In genomic region chr1:160342953-160343869, GRCh38 we compare ENCODE assay signal across 8 cellular contexts. TPM values are rescaled to one million over a fixed set of nuclear protein-coding genes. Genes with fewer than 3 reads are reported as not detected.
DNase-seq lines count a peak whose midpoint lies in the region; ATAC-seq and TF ChIP-seq lines count a peak whose summit lies in the region.

Gene COPA, minus strand, starts transcription at chr1:160343250. Its CDS starts 80 bp downstream, at chr1:160343170.
Gene NCSTN, plus strand, starts transcription at chr1:160343383. Its CDS starts 14 bp downstream, at chr1:160343397.

- H3K4me2 ChIP-seq in PC-9, result peak within 1 kb of the TSS; percentile 90

- H3K9me2 ChIP-seq in PC-9 (ENCODE audit: insufficient read depth), result no peaks in the 10 kb centered on the region

- POLR2A ChIA-PET in PC-9 (lab: Charles Lee; ENCODE audit: unreplicated experiment), result no interaction called here

- peak within 1 kb of the TSS; percentile 97 to 99 for H3K9ac ChIP-seq in mucosa of rectum (ENCODE audit: low read depth in 1 of 2, low read length in 2 of 2)

- peak within 1 kb of the TSS; percentile 99 for H3K4me3 ChIP-seq in Jurkat, Clone E6-1 (ENCODE audit: low read length)
- H3K4me3 ChIP-seq in PC-9 (peak within 1 kb of the TSS; percentile 88), epithelial cell of proximal tubule (ENCODE audit: low read depth, low read length) (peak within 1 kb of the TSS; percentile 91), mucosa of rectum (ENCODE audit: low read length in 2 of 2) (peak within 1 kb of the TSS; percentile 92 to 99)

- H4K20me1 ChIP-seq in PC-9 (ENCODE audit: insufficient read depth), result peaks cover 8% of the 10 kb centered on the region

- no peaks in the 10 kb centered on the region for H3F3A ChIP-seq in PC-9 (ENCODE audit: insufficient read depth, low read depth)

- H3K27ac ChIP-seq in PC-9 (peak within 1 kb of the TSS; percentile 41), mucosa of rectum (ENCODE audit: low read depth in 2 of 2, low read length in 2 of 2) (peak within 1 kb of the TSS; percentile 87 to 91)

- no TSS peak for BruUV-seq in PC-9 (replicated peaks; lab: Mats Ljungman, UMichigan)

- TF ChIP-seq CTCF in PC-9 (conservative IDR thresholded peaks at IDR 0.05), result no peak
- no peak for TF ChIP-seq CTCF in epithelial cell of proximal tubule (conservative IDR thresholded peaks at IDR 0.05; ENCODE audit: low read depth, low read length)

- peaks cover 15% of the 10 kb centered on the region for H3K4me1 ChIP-seq in PC-9 (replicated peaks; ENCODE audit: insufficient read depth)
- H3K4me1 ChIP-seq in mucosa of rectum (ENCODE audit: control insufficient read depth in 2 of 2, insufficient read depth in 2 of 2, low read length in 2 of 2), result peaks cover 23 to 29% of the 10 kb centered on the region in 2 donors

- DNase-seq in DMS 273 treated with DMSO at 0.1 percent for 48 hours (lab: John Stamatoyannopoulos, UW), result peak; percentile 79
- peak; percentile 91 for DNase-seq in Jurkat, Clone E6-1 (ENCODE audit: low read depth, low spot score)
- DNase-seq in PC-9, result peak; percentile 85 to 89
- DNase-seq in activated T-cell treated with anti-CD3 and anti-CD28 coated beads, Interleukin-2, amount 50 U/mL, for 1 hour, result peak; percentile 84
- DNase-seq in epithelial cell of proximal tubule (ENCODE audit: low read depth), result peak; percentile 66
- peak; percentile 93 for DNase-seq in stimulated activated CD8-positive, alpha-beta memory T cell treated with anti-CD3 and anti-CD28 coated beads, Interleukin-4, amount 100 ng/mL, for 48 hours

- no peaks in the 10 kb centered on the region for H3K9me3 ChIP-seq in PC-9 (ENCODE audit: insufficient read depth, low read depth)
- no peaks in the 10 kb centered on the region for H3K9me3 ChIP-seq in mucosa of rectum (ENCODE audit: control insufficient read depth in 2 of 2, low read length in 2 of 2)

- peak within 1 kb of the TSS; percentile 93 for H2AFZ ChIP-seq in PC-9

- no peaks in the 10 kb centered on the region for H3K27me3 ChIP-seq in PC-9 (ENCODE audit: insufficient read depth, low read depth)
- H3K27me3 ChIP-seq in mucosa of rectum (ENCODE audit: control insufficient read depth in 2 of 2, insufficient read depth in 2 of 2, low read length in 2 of 2), result no peaks in the 10 kb centered on the region

- ATAC-seq in GM21576 (IDR thresholded peaks at IDR 0.05; ENCODE audit: unreplicated experiment), result peak; percentile 87

- CTCF ChIA-PET in PC-9 (lab: Charles Lee), result interaction anchor here (0.7 kb wide), 1 partner anchor 59 kb away, joined by 17 read pairs; no protein-coding TSS in a partner anchor

- intact Hi-C loops in PC-9 (cut with micrococcal nuclease; ENCODE audit: unreplicated experiment), result loop anchor here (1.0 kb wide), 1 partner anchor 73 kb away; no protein-coding TSS in a partner anchor

- H3K36me3 ChIP-seq in PC-9 (ENCODE audit: low read depth) (peaks cover 16% of the 10 kb centered on the region), mucosa of rectum (ENCODE audit: control insufficient read depth in 2 of 2, insufficient read depth in 2 of 2, low read length in 2 of 2) (peaks cover 35 to 39% of the 10 kb centered on the region in 2 donors)

- H3K79me2 ChIP-seq in PC-9 (ENCODE audit: low read depth), result peaks cover 60% of the 10 kb centered on the region

RNA-seq across cellular contexts. Expression of gene COPA, which starts in this region (rescaled TPM):
- polyA plus RNA-seq in Jurkat, Clone E6-1 (2012; ENCODE audit: insufficient read depth, insufficient read length), result 81.5 TPM
- total RNA-seq in PC-9 (2021) (146 and 147 TPM in 2 replicates), epithelial cell of proximal tubule (89.7 and 96.7 TPM in 2 replicates)

RNA-seq across cellular contexts. Expression of gene NCSTN, which starts in this region (rescaled TPM):
- polyA plus RNA-seq in Jurkat, Clone E6-1 (2012; ENCODE audit: insufficient read depth, insufficient read length), result 50.4 TPM
- 54.7 and 55.8 TPM in 2 replicates for total RNA-seq in PC-9 (2021)
- total RNA-seq in epithelial cell of proximal tubule, result 55.7 and 57.0 TPM in 2 replicates

Comparison
In these comparisons a context has a peak if more than half of its experiments do, and no peak if none do; other contexts are left out.
1. Peak in every context shown above with its lines: DNase-seq, ATAC-seq, H3K4me3 ChIP-seq and H3K27ac ChIP-seq.